In genomic region chr12:105820407-105821140, GRCh38 we compare ENCODE assay signal across 11 cellular contexts.
DNase-seq lines count a peak whose midpoint lies in the region; ATAC-seq and TF ChIP-seq lines count a peak whose summit lies in the region.
"Had no signal": no experiment of that assay in that cellular context is flagged by ENCODE, and none has a peak within 500 bp of the region (broad histone marks: within the 10 kb centered on the region; RNA-seq: fewer than 3 reads in every experiment).

No MANE protein-coding gene starts in this region.

- DNase-seq in G401 (ENCODE audit: low spot score) (peak; percentile 16), amniotic epithelial cell (ENCODE audit: low read depth) (peak; percentile 69), heart right ventricle (no peak), psoas muscle (peak; percentile 50 to 60), HT-29 (ENCODE audit: low spot score) (no peak), NCI-H524 (lab: John Stamatoyannopoulos, UW) (no peak)
- no peak for DNase-seq in activated naive CD4-positive, alpha-beta T cell (lab: John Stamatoyannopoulos, UW)
- DNase-seq: activated CD8-positive, alpha-beta T cell treated with anti-CD3 and anti-CD28 coated beads, Interleukin-2, amount 10 ng/mL, durations not matched to agents 7 days and 5 days; Calu3; colonic mucosa had no signal

- H3K4me3 ChIP-seq in heart right ventricle (no peak overlapping the region), psoas muscle (no peak overlapping the region)
- H3K4me3 ChIP-seq: colonic mucosa had no signal

- no peaks in the 10 kb centered on the region for H3K36me3 ChIP-seq in heart right ventricle
- no peaks in the 10 kb centered on the region for H3K36me3 ChIP-seq in psoas muscle (ENCODE audit: insufficient read depth in 1 of 2, low read depth in 1 of 2)
- H3K36me3 ChIP-seq: colonic mucosa had no signal

- H3K4me1 ChIP-seq in heart right ventricle (peaks cover 5 to 44% (median 32%) of the 10 kb centered on the region in 9 donors), psoas muscle (peaks cover 30% of the 10 kb centered on the region)
- H3K4me1 ChIP-seq: colonic mucosa had no signal

- no peaks in the 10 kb centered on the region for H3K9me3 ChIP-seq in heart right ventricle
- H3K9me3 ChIP-seq in psoas muscle, result no peaks in the 10 kb centered on the region
- H3K9me3 ChIP-seq: colonic mucosa had no signal

- 38 to 42% methylated on average over 5 of the region's 5 CpGs for WGBS in heart right ventricle, 2 donors
- 15 to 24% (median 21%) methylated on average over 5 of the region's 5 CpGs for WGBS in psoas muscle, 3 donors

- intact Hi-C loops in heart right ventricle (cut with DNase I), result no loop called here
- intact Hi-C loops in psoas muscle (cut with DNase I), result no loop called here

- H3K27me3 ChIP-seq in heart right ventricle (no peaks in the 10 kb centered on the region), psoas muscle (ENCODE audit: insufficient read depth in 3 of 3, low read length in 2 of 3) (no peaks in the 10 kb centered on the region)
- H3K27me3 ChIP-seq: colonic mucosa had no signal

- ATAC-seq in heart right ventricle (peak; percentile 38 to 88 (median 78)), psoas muscle (peak; percentile 91 to 96 (median 94)), GM18873 (IDR thresholded peaks at IDR 0.05; ENCODE audit: low FRiP score, unreplicated experiment) (no peak)
- ATAC-seq: activated CD8-positive, alpha-beta T cell treated with anti-CD3 and anti-CD28 coated beads, Interleukin-2, amount 10 ng/mL, durations not matched to agents 7 days and 5 days had no signal

- TF ChIP-seq CTCF in heart right ventricle (IDR thresholded peaks at IDR 0.05) (no peak), psoas muscle (IDR thresholded peaks at IDR 0.05) (no peak)

- H3K27ac ChIP-seq in heart right ventricle (peak overlapping the region in 8 of 10 donors; percentile 39 to 67 (median 51)), psoas muscle (peak overlapping the region; percentile 74)
- H3K27ac ChIP-seq: colonic mucosa had no signal

- in situ Hi-C loops in G401 (cut with HindIII; ENCODE audit: low sequenced_read_pairs), result no loop called here

Comparison
In these comparisons a context has a peak if more than half of its experiments do, and no peak if none do; other contexts are left out.
1. DNase-seq: peak in G401 (single experiment), amniotic epithelial cell (single experiment) and psoas muscle (2 of 2); none in heart right ventricle (0 of 2), activated naive CD4-positive, alpha-beta T cell (0 of 4), HT-29 (single experiment) and NCI-H524 (0 of 2).